18 cellular contexts compared by ENCODE assay signal in the genomic region with DNA sequence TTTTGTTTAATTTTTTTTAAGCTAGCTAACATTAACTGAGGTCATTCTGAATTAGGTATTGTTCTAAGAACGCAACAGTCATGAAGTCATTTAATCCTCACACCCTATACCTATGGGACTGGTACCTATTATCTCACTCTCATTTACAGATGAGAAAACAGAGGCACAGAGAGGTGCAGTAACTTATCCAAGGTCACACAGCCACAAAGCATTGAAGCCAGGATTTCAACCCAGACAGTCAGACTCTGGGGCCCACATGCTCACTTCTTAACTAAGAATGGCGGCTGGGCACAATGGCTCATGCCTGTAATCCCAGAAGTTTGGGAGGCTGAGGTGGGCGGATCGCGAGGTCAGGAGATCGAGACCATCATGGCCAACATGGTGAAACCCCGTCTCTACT. TPM values are rescaled to one million over a fixed set of nuclear protein-coding genes. Genes with fewer than 3 reads are reported as not detected.
DNase-seq lines count a peak whose midpoint lies in the region; ATAC-seq, FAIRE-seq and TF ChIP-seq lines count a peak whose summit lies in the region.
"Had no signal": no experiment of that assay in that cellular context is flagged by ENCODE, and none has a peak within 500 bp of the region (broad histone marks: within the 10 kb centered on the region; RNA-seq: fewer than 3 reads in every experiment).

No MANE protein-coding gene starts in this region.

- no peak for TF ChIP-seq EP300 in A549 (IDR thresholded peaks at IDR 0.05)

- no TSS peak for BruUV-seq in PC-9 (replicated peaks; lab: Mats Ljungman, UMichigan)

- H2AFZ ChIP-seq in PC-9, result no peak overlapping the region; the same call in 1 of the 2 replicates
- H2AFZ ChIP-seq: GM23338 had no signal

- H3K4me3 Mint-ChIP-seq in activated T-cell treated with anti-CD3 and anti-CD28 coated beads, Interleukin-2, amount 50 U/mL, for 24 hours, result no peak overlapping the region
- H3K4me3 Mint-ChIP-seq in dendritic cell treated with granulocyte-macrophage colony-stimulating factor and Interleukin-4, amounts not matched to agents 40 ng/mL and 50 ng/mL, for 4 days, result no peak overlapping the region
- H3K4me3 Mint-ChIP-seq: CD8-positive, alpha-beta T cell; GM23338 had no signal

- no peak for TF ChIP-seq CTCF in A549 (IDR thresholded peaks at IDR 0.05)
- TF ChIP-seq CTCF in PC-9 (conservative IDR thresholded peaks at IDR 0.05), result no peak
- no peak for TF ChIP-seq CTCF in psoas muscle (IDR thresholded peaks at IDR 0.05)

- no peaks in the 10 kb centered on the region for H3K27me3 Mint-ChIP-seq in activated T-cell treated with anti-CD3 and anti-CD28 coated beads, Interleukin-2, amount 50 U/mL, for 24 hours
- H3K27me3 Mint-ChIP-seq in dendritic cell treated with granulocyte-macrophage colony-stimulating factor and Interleukin-4, amounts not matched to agents 40 ng/mL and 50 ng/mL, for 4 days, result peaks cover 3% of the 10 kb centered on the region

- POLR2A ChIA-PET in A549 (lab: Yijun Ruan, JAX) (no interaction called here), PC-9 (lab: Charles Lee; ENCODE audit: unreplicated experiment) (no interaction called here)

- H3K9me2 ChIP-seq in PC-9 (ENCODE audit: insufficient read depth), result no peaks in the 10 kb centered on the region

- WGBS in A549 (ENCODE audit: missing lambda C conversion rate), result 97% methylated on average over 7 of the region's 7 CpGs
- WGBS in psoas muscle, 3 donors, result 85 to 95% (median 94%) methylated on average over 7 of the region's 7 CpGs

- H3K4me3 ChIP-seq in A549, result no peak overlapping the region
- H3K4me3 ChIP-seq in PC-9, result no peak overlapping the region
- no peak overlapping the region for H3K4me3 ChIP-seq in psoas muscle
- H3K4me3 ChIP-seq: GM23338 had no signal

- peaks cover 11% of the 10 kb centered on the region for H3K4me1 ChIP-seq in A549
- H3K4me1 ChIP-seq in PC-9 (replicated peaks; ENCODE audit: insufficient read depth), result peaks cover 20% of the 10 kb centered on the region
- H3K4me1 ChIP-seq in psoas muscle, result no peaks in the 10 kb centered on the region
- H3K4me1 ChIP-seq: Caco-2 had no signal

- H4K20me1 ChIP-seq in PC-9 (ENCODE audit: insufficient read depth), result no peaks in the 10 kb centered on the region

- ATAC-seq in A549, result no peak
- ATAC-seq in psoas muscle, result no peak
- no peak for ATAC-seq in HG03175 (IDR thresholded peaks at IDR 0.05; ENCODE audit: unreplicated experiment)
- ATAC-seq: CD8-positive, alpha-beta T cell; GM23338 had no signal

- no peaks in the 10 kb centered on the region for H3K36me3 Mint-ChIP-seq in activated T-cell treated with anti-CD3 and anti-CD28 coated beads, Interleukin-2, amount 50 U/mL, for 24 hours (ENCODE audit: low read depth)
- no peaks in the 10 kb centered on the region for H3K36me3 Mint-ChIP-seq in dendritic cell treated with granulocyte-macrophage colony-stimulating factor and Interleukin-4, amounts not matched to agents 40 ng/mL and 50 ng/mL, for 4 days (ENCODE audit: low read depth)
- H3K36me3 Mint-ChIP-seq: CD8-positive, alpha-beta T cell had no signal

- H3F3A ChIP-seq in PC-9 (ENCODE audit: insufficient read depth, low read depth), result peaks cover 14% of the 10 kb centered on the region; the same call in 1 of the 2 replicates

- intact Hi-C loops in PC-9 (cut with micrococcal nuclease; ENCODE audit: unreplicated experiment), result no loop called here
- intact Hi-C loops in dendritic cell treated with granulocyte-macrophage colony-stimulating factor and Interleukin-4, amounts not matched to agents 40 ng/mL and 50 ng/mL, for 4 days (cut with micrococcal nuclease), result no loop called here
- intact Hi-C loops in psoas muscle (cut with DNase I), result no loop called here

- no peak overlapping the region for H3K27ac Mint-ChIP-seq in activated T-cell treated with anti-CD3 and anti-CD28 coated beads, Interleukin-2, amount 50 U/mL, for 24 hours
- H3K27ac Mint-ChIP-seq in dendritic cell treated with granulocyte-macrophage colony-stimulating factor and Interleukin-4, amounts not matched to agents 40 ng/mL and 50 ng/mL, for 4 days, result peak overlapping the region; percentile 83
- H3K27ac Mint-ChIP-seq: CD8-positive, alpha-beta T cell; GM23338 had no signal

- peak; percentile 5 for DNase-seq in activated T-cell treated with anti-CD3 and anti-CD28 coated beads, Interleukin-2, amount 50 U/mL, for 24 hours
- no peak for DNase-seq in activated T-cell treated with anti-CD3 and anti-CD28 coated beads, Interleukin-2, amount 50 U/mL, for 48 hours
- DNase-seq in A549 (ENCODE audit: low read depth in 1 of 2, low spot score in 1 of 2) (no peak), PC-9 (no peak), psoas muscle (no peak), NCI-H2029 treated with DMSO at 0.1 percent for 48 hours (lab: John Stamatoyannopoulos, UW) (no peak)
- DNase-seq: ACHN; Caco-2; CD8-positive, alpha-beta T cell; DND-41; GDM1; H7; IMR-90 had no signal

- H3K4me2 ChIP-seq in A549 (no peak overlapping the region), PC-9 (peak overlapping the region; percentile 53)
- H3K4me2 ChIP-seq: GM23338 had no signal

- TF ChIP-seq RAD21 in A549 (conservative IDR thresholded peaks at IDR 0.05 in 1 of 2, IDR thresholded peaks at IDR 0.05 in 1 of 2), result no peak

- no peaks in the 10 kb centered on the region for H3K9me3 ChIP-seq in A549
- H3K9me3 ChIP-seq in PC-9 (ENCODE audit: insufficient read depth, low read depth), result no peaks in the 10 kb centered on the region
- no peaks in the 10 kb centered on the region for H3K9me3 ChIP-seq in psoas muscle
- H3K9me3 ChIP-seq: Caco-2 had no signal

- peak overlapping the region in 1 of 2 experiments; percentile 66; a peak in 2 of 6 replicates for H3K27ac ChIP-seq in A549
- peak overlapping the region; percentile 78 for H3K27ac ChIP-seq in PC-9
- H3K27ac ChIP-seq in psoas muscle, result no peak overlapping the region
- H3K27ac ChIP-seq: 22Rv1 had no signal

- H3K9me3 Mint-ChIP-seq in activated T-cell treated with anti-CD3 and anti-CD28 coated beads, Interleukin-2, amount 50 U/mL, for 24 hours, result no peaks in the 10 kb centered on the region
- no peaks in the 10 kb centered on the region for H3K9me3 Mint-ChIP-seq in dendritic cell treated with granulocyte-macrophage colony-stimulating factor and Interleukin-4, amounts not matched to agents 40 ng/mL and 50 ng/mL, for 4 days
- H3K9me3 Mint-ChIP-seq: CD8-positive, alpha-beta T cell; GM23338 had no signal

- H3K4me1 Mint-ChIP-seq in activated T-cell treated with anti-CD3 and anti-CD28 coated beads, Interleukin-2, amount 50 U/mL, for 24 hours (ENCODE audit: low read depth), result no peaks in the 10 kb centered on the region
- H3K4me1 Mint-ChIP-seq in dendritic cell treated with granulocyte-macrophage colony-stimulating factor and Interleukin-4, amounts not matched to agents 40 ng/mL and 50 ng/mL, for 4 days (ENCODE audit: low read depth), result peaks cover 30% of the 10 kb centered on the region
- H3K4me1 Mint-ChIP-seq: GM23338 had no signal

- H3K36me3 ChIP-seq in PC-9 (ENCODE audit: low read depth) (no peaks in the 10 kb centered on the region), psoas muscle (ENCODE audit: insufficient read depth in 1 of 2, low read depth in 1 of 2) (no peaks in the 10 kb centered on the region)

- H3K27me3 ChIP-seq in PC-9 (ENCODE audit: insufficient read depth, low read depth) (no peaks in the 10 kb centered on the region), psoas muscle (ENCODE audit: insufficient read depth in 3 of 3, low read length in 2 of 3) (peaks cover 0 to 9% (median 2%) of the 10 kb centered on the region in 3 donors)

- CTCF ChIA-PET in A549 (lab: Yijun Ruan, JAX), result interaction anchor here (0.6 to 1.5 kb wide), 4 partner anchors 8 to 170 kb away, joined by 3 to 9 read pairs (median 4); no protein-coding TSS in a partner anchor
- CTCF ChIA-PET in PC-9 (lab: Charles Lee), result interaction anchor here (0.6 to 1.3 kb wide), 2 partner anchors 49 to 343 kb away, joined by 4 to 6 read pairs; no protein-coding TSS in a partner anchor

- FAIRE-seq in A549 (lab: Jason Lieb, UNC), result no peak
- FAIRE-seq: GM12892 had no signal

- no peak for TF ChIP-seq POLR2A in A549 (IDR thresholded peaks at IDR 0.05; ENCODE audit: low read length)

- no peaks in the 10 kb centered on the region for H3K79me2 ChIP-seq in PC-9 (ENCODE audit: low read depth)

TF ChIP-seq in A549, 52 proteins besides CTCF, POLR2A, EP300 and RAD21:
- no peak for TF ChIP-seq HOXB5 (CRISPR knock-in tag; IDR thresholded peaks at IDR 0.05)
- TF ChIP-seq JUNB (IDR thresholded peaks at IDR 0.05), result no peak
- TF ChIP-seq ZFP36 (IDR thresholded peaks at IDR 0.05; ENCODE audit: borderline replicate concordance, partially characterized antibody), result peak; percentile 42

RNA-seq across cellular contexts. Expression of a gene that starts 15.0 kb away (rescaled TPM):
- polyA plus RNA-seq in A549 (2011; rRNA removed) (0.28 and 0.36 TPM in 2 replicates), A549 (2017; fragmentation: RNase III; extraction: RNeasy Plus Mini Kit Qiagen cat#74134 plus additional on column Dnase treatment) (0.28 to 0.37 TPM (median 0.29 TPM) in 3 replicates), psoas muscle (under 1 TPM; 0.59 to 0.86 (median 0.69) TPM)
- 0.36 and 0.51 TPM in 2 replicates for polyA plus RNA-seq in A549 (2012; cell fraction: cytosol; rRNA removed)
- 0.27 and 0.77 TPM in 2 replicates for polyA plus RNA-seq in A549 (2012; cell fraction: nucleus; rRNA removed)
- polyA minus RNA-seq in A549 (2011; rRNA and poly(A)+ RNA removed), result 0.45 and 0.54 TPM in 2 replicates
- total RNA-seq in PC-9 (2021) (0.13 and 0.25 TPM in 2 replicates), psoas muscle (1 to 10 TPM in 2 of 4 donors, under 1 TPM in 2; 0.49 to 2.4 (median 1.2) TPM)
- total RNA-seq: Caco-2, IMR-90 had no signal
- polyA plus RNA-seq: IMR-90 had no signal
